17 cellular contexts compared by ENCODE assay signal in genomic region chr2:175955168-175955567, GRCh38.
"Had no signal": no experiment of that assay in that cellular context is flagged by ENCODE, and none has a peak within 500 bp of the region (broad histone marks: within the 10 kb centered on the region; RNA-seq: fewer than 3 reads in every experiment).

No MANE protein-coding gene starts in this region.

- H3K27me3 Mint-ChIP-seq: naive thymus-derived CD4-positive, alpha-beta T cell; type B pancreatic cell had no signal

- H3K27me3 ChIP-seq: colonic mucosa, neutrophil, right atrium auricular region, sigmoid colon, suprapubic skin, thyroid gland had no signal

- ATAC-seq: naive thymus-derived CD4-positive, alpha-beta T cell had no signal

- H3K36me3 ChIP-seq: colonic mucosa, right atrium auricular region, thyroid gland had no signal

- H3K9me3 ChIP-seq: colonic mucosa, neutrophil, right atrium auricular region, sigmoid colon, suprapubic skin, thyroid gland had no signal

- H3K4me3 ChIP-seq: colonic mucosa, right atrium auricular region, sigmoid colon, skin epidermis, suprapubic skin, thyroid gland had no signal

- H3K27ac Mint-ChIP-seq: naive thymus-derived CD4-positive, alpha-beta T cell; type B pancreatic cell had no signal

- H3K27ac ChIP-seq: colonic mucosa, neutrophil, right atrium auricular region, sigmoid colon, skin epidermis, suprapubic skin, thyroid gland had no signal

- H3K4me3 Mint-ChIP-seq: naive thymus-derived CD4-positive, alpha-beta T cell; type B pancreatic cell had no signal

- H3K4me1 ChIP-seq: colonic mucosa, right atrium auricular region, sigmoid colon, suprapubic skin, thyroid gland had no signal

- DNase-seq: colonic mucosa; effector CD4-positive, alpha-beta T cell; foreskin melanocyte; head of caudate nucleus; hippocampal formation; kidney glomerular epithelial cell; mammary epithelial cell; naive thymus-derived CD4-positive, alpha-beta T cell; sigmoid colon; stimulated activated CD4-positive, alpha-beta T cell treated with anti-CD3 and anti-CD28 coated beads, Interleukin-2, amount 100 ng/mL, for 24 hours; stimulated activated naive CD4-positive, alpha-beta T cell; thyroid gland had no signal
